In the genomic region with DNA sequence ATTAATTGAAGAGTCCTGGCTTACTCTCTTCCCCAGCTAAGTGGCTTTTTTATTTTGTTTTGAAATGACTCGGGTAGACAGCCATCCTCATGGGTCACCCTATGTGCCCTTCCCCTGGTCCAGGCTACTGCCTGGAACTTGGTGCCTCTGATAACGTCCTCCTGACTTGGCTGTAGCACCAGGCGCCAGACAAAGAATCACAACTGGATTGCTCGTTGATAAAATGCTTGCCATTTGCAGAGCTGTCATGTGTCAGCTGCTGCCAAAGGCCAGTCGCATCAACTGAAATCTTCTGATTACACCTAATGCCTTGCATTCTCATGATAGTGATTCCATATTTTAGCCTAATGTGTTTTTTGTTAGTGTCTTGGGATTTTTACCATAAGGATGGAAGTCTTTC, we compare ENCODE assay signal across 1 cellular context.
TF ChIP-seq lines count a peak whose summit lies in the region.

No MANE protein-coding gene starts in this region.

TF ChIP-seq in endothelial cell of umbilical vein, 7 proteins besides CTCF, POLR2A, EP300 and RAD21 (continued from another document):
- no peak for TF ChIP-seq MYC (IDR thresholded peaks at IDR 0.05; ENCODE audit: low read depth, low read length)
